In the genomic region with DNA sequence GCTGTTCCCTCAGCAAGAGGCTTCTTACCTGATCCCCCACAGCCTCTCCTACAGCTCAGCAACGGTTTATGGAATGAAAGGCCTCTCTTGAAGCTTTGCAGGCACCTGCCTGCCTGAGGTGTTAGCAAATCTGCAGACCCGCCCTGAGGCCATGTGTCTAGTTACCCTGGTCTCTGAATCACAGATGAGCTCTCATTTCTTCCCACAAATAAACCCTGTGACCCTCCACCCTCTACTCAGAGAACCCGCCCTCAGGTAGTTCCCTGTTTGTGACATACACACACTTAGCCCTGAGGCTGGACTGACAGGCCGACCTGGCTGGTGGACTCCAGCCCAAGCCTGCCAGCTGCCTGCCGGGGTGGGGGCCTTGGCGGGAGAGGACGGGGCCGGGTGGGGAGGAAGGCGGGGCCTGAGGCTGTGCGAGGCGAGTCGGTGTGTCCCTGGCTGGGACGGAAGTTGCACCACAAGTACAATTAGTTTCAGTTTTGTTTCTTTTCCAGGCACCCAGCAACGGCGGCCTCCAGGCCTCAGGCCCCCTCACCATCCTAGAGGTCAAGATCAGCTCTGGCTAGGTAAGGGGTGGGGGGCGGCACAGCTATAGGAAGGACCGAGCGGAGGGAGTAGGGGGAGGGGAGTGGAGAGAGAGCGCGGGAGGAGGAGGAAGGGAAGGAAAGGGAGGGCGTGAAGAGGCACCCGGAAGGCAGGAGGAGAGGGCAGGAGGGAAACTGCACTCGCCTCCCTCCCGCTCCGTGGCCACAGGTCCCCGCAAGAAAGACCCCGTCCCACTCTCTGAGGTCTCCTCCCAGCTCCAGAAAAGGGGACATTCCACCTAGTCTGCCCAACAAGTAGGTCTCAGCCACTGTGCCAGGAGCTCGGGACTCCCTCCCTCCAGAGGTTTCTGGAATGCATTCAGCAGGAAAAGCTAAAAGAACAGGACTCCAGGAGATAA, we compare ENCODE assay signal across 1 cellular context.
TF ChIP-seq lines count a peak whose summit lies in the region.

Gene TRIM56, plus strand, starts transcription at position 482 of the 949 bp plus-strand sequence. CDS start 1,832 bp downstream, outside the sequence.

TF ChIP-seq in K562, 482 proteins besides CTCF, POLR2A, EP300 and RAD21 (continued from another document and continues in another):
- TF ChIP-seq E2F6 (IDR thresholded peaks at IDR 0.05; ENCODE audit: borderline replicate concordance in 1 of 2, extremely low read depth in 1 of 2, insufficient read depth in 1 of 2, insufficient read length in 1 of 2, low read depth in 1 of 2, low read length in 1 of 2, poor library complexity in 1 of 2, severe bottlenecking in 1 of 2), result peak; percentile 72 to 78
- no peak for TF ChIP-seq ZNF707 (CRISPR knock-in tag; conservative IDR thresholded peaks at IDR 0.05)
- no peak for TF ChIP-seq THRAP3 (IDR thresholded peaks at IDR 0.05; ENCODE audit: borderline replicate concordance)
- TF ChIP-seq, protein P1, sequence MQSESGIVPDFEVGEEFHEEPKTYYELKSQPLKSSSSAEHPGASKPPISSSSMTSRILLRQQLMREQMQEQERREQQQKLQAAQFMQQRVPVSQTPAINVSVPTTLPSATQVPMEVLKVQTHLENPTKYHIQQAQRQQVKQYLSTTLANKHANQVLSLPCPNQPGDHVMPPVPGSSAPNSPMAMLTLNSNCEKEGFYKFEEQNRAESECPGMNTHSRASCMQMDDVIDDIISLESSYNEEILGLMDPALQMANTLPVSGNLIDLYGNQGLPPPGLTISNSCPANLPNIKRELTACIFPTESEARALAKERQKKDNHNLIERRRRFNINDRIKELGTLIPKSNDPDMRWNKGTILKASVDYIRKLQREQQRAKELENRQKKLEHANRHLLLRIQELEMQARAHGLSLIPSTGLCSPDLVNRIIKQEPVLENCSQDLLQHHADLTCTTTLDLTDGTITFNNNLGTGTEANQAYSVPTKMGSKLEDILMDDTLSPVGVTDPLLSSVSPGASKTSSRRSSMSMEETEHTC (IDR thresholded peaks at IDR 0.05), result no peak; the same call in 1 of the 2 replicates
- TF ChIP-seq MAFG (tag; conservative IDR thresholded peaks at IDR 0.05), result no peak
- no peak for TF ChIP-seq EHMT2 (IDR thresholded peaks at IDR 0.05)
- TF ChIP-seq PRPF4 (IDR thresholded peaks at IDR 0.05; ENCODE audit: insufficient read depth, low read depth, low read length, poor library complexity, severe bottlenecking), result no peak
- peak; percentile 45; the same call in 1 of the 2 replicates for TF ChIP-seq BRD4 (IDR thresholded peaks at IDR 0.05)
- no peak for TF ChIP-seq SIRT6 (IDR thresholded peaks at IDR 0.05; ENCODE audit: low read depth, low read length)
- peak; percentile 89 for TF ChIP-seq POLR2B (IDR thresholded peaks at IDR 0.05; ENCODE audit: low read depth, partially characterized antibody)
- TF ChIP-seq KDM1A (IDR thresholded peaks at IDR 0.05), result 0 out of 4 replicates have a peak, but pooled peaks of 1 of the 2 experiments have one; percentile 39
- TF ChIP-seq, protein P2, sequence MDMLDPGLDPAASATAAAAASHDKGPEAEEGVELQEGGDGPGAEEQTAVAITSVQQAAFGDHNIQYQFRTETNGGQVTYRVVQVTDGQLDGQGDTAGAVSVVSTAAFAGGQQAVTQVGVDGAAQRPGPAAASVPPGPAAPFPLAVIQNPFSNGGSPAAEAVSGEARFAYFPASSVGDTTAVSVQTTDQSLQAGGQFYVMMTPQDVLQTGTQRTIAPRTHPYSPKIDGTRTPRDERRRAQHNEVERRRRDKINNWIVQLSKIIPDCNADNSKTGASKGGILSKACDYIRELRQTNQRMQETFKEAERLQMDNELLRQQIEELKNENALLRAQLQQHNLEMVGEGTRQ (CRISPR knock-in tag; IDR thresholded peaks at IDR 0.05), result no peak
- no peak for TF ChIP-seq FOXJ2 (tag; IDR thresholded peaks at IDR 0.05)
- peak; percentile 80 for TF ChIP-seq GABPB1 (CRISPR knock-in tag; IDR thresholded peaks at IDR 0.05)
- no peak for TF ChIP-seq BHLHE40 (IDR thresholded peaks at IDR 0.05; ENCODE audit: low read length)
- peak; percentile 64 for TF ChIP-seq TAF9B (IDR thresholded peaks at IDR 0.05; ENCODE audit: partially characterized antibody)
- no peak; the same call in 1 of the 2 replicates for TF ChIP-seq NCOR1 (IDR thresholded peaks at IDR 0.05)
- no peak for TF ChIP-seq ZNF764 (CRISPR knock-in tag; IDR thresholded peaks at IDR 0.05; ENCODE audit: low read depth)
- TF ChIP-seq PTTG1 (tag; IDR thresholded peaks at IDR 0.05; ENCODE audit: low read depth), result no peak
- TF ChIP-seq SRSF3 (IDR thresholded peaks at IDR 0.05; ENCODE audit: insufficient read depth, low read length), result no peak
- TF ChIP-seq ZNF561 (CRISPR knock-in tag; conservative IDR thresholded peaks at IDR 0.05), result no peak
- TF ChIP-seq SNRNP70 (optimal IDR thresholded peaks at IDR 0.05; ENCODE audit: low read depth, low read length), result no peak
- TF ChIP-seq, protein P3, sequence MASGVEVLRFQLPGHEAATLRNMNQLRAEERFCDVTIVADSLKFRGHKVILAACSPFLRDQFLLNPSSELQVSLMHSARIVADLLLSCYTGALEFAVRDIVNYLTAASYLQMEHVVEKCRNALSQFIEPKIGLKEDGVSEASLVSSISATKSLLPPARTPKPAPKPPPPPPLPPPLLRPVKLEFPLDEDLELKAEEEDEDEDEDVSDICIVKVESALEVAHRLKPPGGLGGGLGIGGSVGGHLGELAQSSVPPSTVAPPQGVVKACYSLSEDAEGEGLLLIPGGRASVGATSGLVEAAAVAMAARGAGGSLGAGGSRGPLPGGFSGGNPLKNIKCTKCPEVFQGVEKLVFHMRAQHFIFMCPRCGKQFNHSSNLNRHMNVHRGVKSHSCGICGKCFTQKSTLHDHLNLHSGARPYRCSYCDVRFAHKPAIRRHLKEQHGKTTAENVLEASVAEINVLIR (CRISPR knock-in tag; IDR thresholded peaks at IDR 0.05), result no peak
- no peak for TF ChIP-seq ZNF79 (CRISPR knock-in tag; IDR thresholded peaks at IDR 0.05; ENCODE audit: low read depth)
- TF ChIP-seq ZNF507 (tag; conservative IDR thresholded peaks at IDR 0.05), result no peak
- no peak for TF ChIP-seq HEY1 (CRISPR knock-in tag; IDR thresholded peaks at IDR 0.05; ENCODE audit: borderline replicate concordance)
- 0 out of 2 replicates have a peak, but pooled peaks have one; percentile 37 for TF ChIP-seq MXI1 (IDR thresholded peaks at IDR 0.05; ENCODE audit: low read depth, low read length)
- TF ChIP-seq, protein P4, sequence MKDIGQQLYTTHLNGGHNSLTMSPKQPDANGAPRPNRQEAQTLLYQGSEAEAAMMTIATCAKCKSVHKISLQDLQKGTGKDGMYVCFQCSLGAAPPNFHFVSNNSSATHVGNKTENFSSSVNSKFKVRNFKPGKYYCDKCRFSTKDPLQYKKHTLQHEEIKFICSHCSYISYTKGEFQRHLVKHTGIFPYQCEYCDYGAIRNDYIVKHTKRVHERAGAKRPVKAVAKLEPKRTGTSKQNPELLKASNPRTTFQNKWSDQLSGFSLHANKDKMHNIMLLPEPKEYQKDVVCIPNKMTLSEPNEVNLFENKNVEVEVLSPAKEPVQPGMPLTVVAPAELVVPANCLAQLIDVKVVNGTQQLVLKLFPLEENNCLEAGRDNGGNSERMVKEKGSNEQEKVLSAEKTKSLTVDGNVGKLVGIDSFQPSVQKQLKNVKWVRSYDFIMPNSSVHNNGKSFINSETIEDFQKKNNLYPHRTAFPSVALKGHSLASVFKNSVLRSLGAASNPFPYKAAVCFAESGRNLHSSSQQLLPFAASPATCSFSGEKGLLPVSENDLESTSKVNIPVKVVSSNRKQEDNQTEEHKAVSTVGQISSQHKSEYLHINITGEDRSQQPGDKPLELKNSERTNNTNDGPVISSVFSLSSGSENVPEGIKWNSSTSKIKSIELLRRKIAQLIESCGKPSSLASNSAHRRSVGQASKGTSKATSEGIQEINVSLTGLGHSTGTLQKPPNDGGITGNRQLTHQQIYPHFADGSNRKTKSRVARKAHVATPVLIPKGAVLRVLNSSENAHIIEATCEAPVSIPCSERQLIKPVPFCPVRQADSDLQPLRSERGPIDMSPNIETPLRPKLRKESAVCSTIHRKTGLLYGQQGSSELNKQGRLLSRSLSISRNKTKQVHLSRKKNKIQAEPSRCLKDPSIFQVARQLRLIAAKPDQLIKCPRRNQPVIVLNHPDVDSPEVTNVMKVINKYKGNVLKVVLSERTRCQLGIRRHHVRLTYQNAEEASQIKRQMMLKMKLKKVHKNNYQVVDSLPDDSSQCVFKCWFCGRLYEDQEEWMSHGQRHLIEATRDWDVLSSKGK (CRISPR knock-in tag; IDR thresholded peaks at IDR 0.05), result no peak
- no peak for TF ChIP-seq AFF4 (CRISPR knock-in tag; IDR thresholded peaks at IDR 0.05)
- TF ChIP-seq MEF2A (IDR thresholded peaks at IDR 0.05; ENCODE audit: control insufficient read depth, low read depth, low read length), result no peak
- TF ChIP-seq ZKSCAN1 (IDR thresholded peaks at IDR 0.05; ENCODE audit: low read depth, low read length), result no peak
- TF ChIP-seq, protein P5, sequence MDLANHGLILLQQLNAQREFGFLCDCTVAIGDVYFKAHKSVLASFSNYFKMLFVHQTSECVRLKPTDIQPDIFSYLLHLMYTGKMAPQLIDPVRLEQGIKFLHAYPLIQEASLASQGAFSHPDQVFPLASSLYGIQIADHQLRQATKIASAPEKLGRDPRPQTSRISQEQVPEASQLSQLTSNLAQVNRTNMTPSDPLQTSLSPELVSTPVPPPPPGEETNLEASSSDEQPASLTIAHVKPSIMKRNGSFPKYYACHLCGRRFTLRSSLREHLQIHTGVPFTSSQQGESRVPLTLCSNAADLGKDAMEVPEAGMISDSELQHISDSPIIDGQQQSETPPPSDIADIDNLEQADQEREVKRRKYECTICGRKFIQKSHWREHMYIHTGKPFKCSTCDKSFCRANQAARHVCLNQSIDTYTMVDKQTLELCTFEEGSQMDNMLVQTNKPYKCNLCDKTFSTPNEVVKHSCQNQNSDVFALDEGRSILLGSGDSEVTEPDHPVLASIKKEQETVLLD (IDR thresholded peaks at IDR 0.05), result 0 out of 2 replicates have a peak, but pooled peaks have one; percentile 13
- TF ChIP-seq BRF1 (IDR thresholded peaks at IDR 0.05; ENCODE audit: borderline replicate concordance, extremely low read depth, insufficient read length), result no peak
- TF ChIP-seq CBX5 (IDR thresholded peaks at IDR 0.05; ENCODE audit: borderline replicate concordance, low read depth), result 0 out of 2 replicates have a peak, but pooled peaks have one; percentile 11
- TF ChIP-seq, protein P6, sequence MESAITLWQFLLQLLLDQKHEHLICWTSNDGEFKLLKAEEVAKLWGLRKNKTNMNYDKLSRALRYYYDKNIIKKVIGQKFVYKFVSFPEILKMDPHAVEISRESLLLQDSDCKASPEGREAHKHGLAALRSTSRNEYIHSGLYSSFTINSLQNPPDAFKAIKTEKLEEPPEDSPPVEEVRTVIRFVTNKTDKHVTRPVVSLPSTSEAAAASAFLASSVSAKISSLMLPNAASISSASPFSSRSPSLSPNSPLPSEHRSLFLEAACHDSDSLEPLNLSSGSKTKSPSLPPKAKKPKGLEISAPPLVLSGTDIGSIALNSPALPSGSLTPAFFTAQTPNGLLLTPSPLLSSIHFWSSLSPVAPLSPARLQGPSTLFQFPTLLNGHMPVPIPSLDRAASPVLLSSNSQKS (CRISPR knock-in tag; IDR thresholded peaks at IDR 0.05), result no peak
